22 cellular contexts compared by ENCODE assay signal in genomic region chr6:136639671-136640070, GRCh38.
"Had no signal": no experiment of that assay in that cellular context is flagged by ENCODE, and none has a peak within 500 bp of the region (broad histone marks: within the 10 kb centered on the region; RNA-seq: fewer than 3 reads in every experiment).

No MANE protein-coding gene starts in this region.

- H3K9ac ChIP-seq: parathyroid adenoma had no signal

- H2AFZ ChIP-seq: parathyroid adenoma had no signal

- H3K4me1 ChIP-seq: parathyroid adenoma had no signal

- H3K79me2 ChIP-seq: parathyroid adenoma had no signal

- ATAC-seq: lower lobe of right lung; sciatic nerve; stimulated activated naive B cell treated with anti-CD40 and anti-IgM and Interleukin-4, amounts not matched to agents 10 μg/mL and 1 μg/mL and 100 μg/mL, for 72 hours; stimulated activated naive CD8-positive, alpha-beta T cell treated with anti-CD3 and anti-CD28 coated beads, Interleukin-15, amount 100 ng/mL, for 72 hours had no signal

- H3K4me3 ChIP-seq: heart left ventricle, left ventricle myocardium inferior, lower lobe of right lung, prostate gland, spleen, thoracic aorta had no signal

- H3K36me3 ChIP-seq: prostate gland had no signal

- H3K9me3 ChIP-seq: heart left ventricle, left ventricle myocardium inferior, lower lobe of right lung, prostate gland, spleen, thoracic aorta had no signal

- FAIRE-seq: endothelial cell of umbilical vein, islet of Langerhans, urothelium cell line had no signal

- H3K27ac ChIP-seq: heart left ventricle, left ventricle myocardium inferior, lower lobe of right lung, parathyroid adenoma, prostate gland, spleen, thoracic aorta had no signal

- DNase-seq: erythroblast; foreskin melanocyte; heart left ventricle; hippocampal formation; left ventricle myocardium inferior; lower lobe of right lung; occipital lobe; retina; spleen; stimulated activated CD4-positive, alpha-beta T cell treated with anti-CD3 and anti-CD28 coated beads, Interleukin-15, amount 100 ng/mL, for 24 hours; stimulated activated CD4-positive, alpha-beta T cell treated with anti-CD3 and anti-CD28 coated beads, Interleukin-1b, Interleukin-23, amount 100 ng/mL, for 48 hours; stimulated activated CD4-positive, alpha-beta T cell treated with anti-CD3 and anti-CD28 coated beads, Interleukin-4, amount 100 ng/mL, for 24 hours; stimulated activated naive B cell treated with anti-CD40 and anti-IgM and Interleukin-4, amounts not matched to agents 10 μg/mL and 1 μg/mL and 100 μg/mL, for 72 hours; stimulated activated naive CD8-positive, alpha-beta T cell treated with anti-CD3 and anti-CD28 coated beads, Interleukin-15, amount 100 ng/mL, for 72 hours; substantia nigra had no signal

- H3K27me3 ChIP-seq: heart left ventricle, spleen had no signal
